ENCODE assay signal across 23 cellular contexts in the genomic region with DNA sequence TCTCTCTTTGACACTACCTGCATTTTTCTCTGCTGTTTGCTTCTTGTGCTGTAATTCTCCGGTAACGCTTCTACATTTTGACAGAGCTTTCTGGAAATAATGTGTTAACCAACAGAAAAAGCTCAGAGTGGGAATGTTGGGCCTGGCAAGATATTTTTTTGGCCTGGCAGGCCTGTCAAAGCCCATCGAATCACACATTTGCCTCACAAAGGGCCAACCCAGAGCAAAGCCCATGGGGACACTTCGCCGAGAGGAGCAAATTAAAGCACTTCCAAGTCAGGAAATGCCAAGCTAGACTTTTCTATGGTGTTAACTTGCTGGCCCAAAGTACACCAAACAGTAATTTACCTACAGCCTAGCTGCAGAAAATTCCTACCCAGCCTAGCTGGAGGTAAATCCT.
DNase-seq lines count a peak whose midpoint lies in the region; ATAC-seq and TF ChIP-seq lines count a peak whose summit lies in the region.
"Had no signal": no experiment of that assay in that cellular context is flagged by ENCODE, and none has a peak within 500 bp of the region (broad histone marks: within the 10 kb centered on the region; RNA-seq: fewer than 3 reads in every experiment).

No MANE protein-coding gene starts in this region.

- no peaks in the 10 kb centered on the region for H3K27me3 Mint-ChIP-seq in neural progenitor cell (ENCODE audit: insufficient read depth, low read depth)

- peak overlapping the region; percentile 60 for H2AFZ ChIP-seq in neural progenitor cell (replicated peaks)

- H3K27ac ChIP-seq in right cardiac atrium (ENCODE audit: low read length) (no peak overlapping the region), heart right ventricle (no peak overlapping the region), neural progenitor cell (no peak overlapping the region)
- H3K27ac ChIP-seq: HL-60 had no signal

- no peaks in the 10 kb centered on the region for H3K36me3 Mint-ChIP-seq in neural progenitor cell
- H3K36me3 Mint-ChIP-seq: CD4-positive, CD25-positive, alpha-beta regulatory T cell had no signal

- TF ChIP-seq POLR2A in erythroblast (IDR thresholded peaks at IDR 0.05; ENCODE audit: low read length) = no peak

- no peak overlapping the region for H3K9ac ChIP-seq in neural progenitor cell

- 51% methylated on average over 5 of the region's 5 CpGs for WGBS in right cardiac atrium
- 63 to 80% methylated on average over 5 of the region's 5 CpGs for WGBS in heart right ventricle, 2 donors

- H3K9me3 ChIP-seq in right cardiac atrium (ENCODE audit: control insufficient read depth, low read length) = no peaks in the 10 kb centered on the region
- H3K9me3 ChIP-seq in heart right ventricle = peaks cover 0 to 6% (median 0%) of the 10 kb centered on the region in 11 donors
- H3K9me3 ChIP-seq in neural progenitor cell (ENCODE audit: low read depth) = no peaks in the 10 kb centered on the region
- H3K9me3 ChIP-seq: BE2C had no signal

- no peak overlapping the region for H3K4me3 ChIP-seq in right cardiac atrium (ENCODE audit: low read length)
- H3K4me3 ChIP-seq in heart right ventricle = no peak overlapping the region
- H3K4me3 ChIP-seq in neural progenitor cell = no peak overlapping the region

- H3K27me3 ChIP-seq in right cardiac atrium (ENCODE audit: control insufficient read depth, insufficient read depth) (no peaks in the 10 kb centered on the region), heart right ventricle (no peaks in the 10 kb centered on the region), neural progenitor cell (no peaks in the 10 kb centered on the region)
- H3K27me3 ChIP-seq: BE2C had no signal

- peaks cover 18% of the 10 kb centered on the region for H3K9me3 Mint-ChIP-seq in neural progenitor cell

- H3K4me1 Mint-ChIP-seq in neural progenitor cell = peaks cover 37% of the 10 kb centered on the region
- H3K4me1 Mint-ChIP-seq: CD4-positive, CD25-positive, alpha-beta regulatory T cell had no signal

- no peaks in the 10 kb centered on the region for H3K36me3 ChIP-seq in heart right ventricle
- no peaks in the 10 kb centered on the region for H3K36me3 ChIP-seq in neural progenitor cell
- H3K36me3 ChIP-seq: BE2C had no signal

- no peaks in the 10 kb centered on the region for H3K79me2 ChIP-seq in neural progenitor cell (ENCODE audit: low read depth)

- peaks cover 3% of the 10 kb centered on the region for H3F3A ChIP-seq in neural progenitor cell (ENCODE audit: low read depth)

- DNase-seq in right cardiac atrium = peak; percentile 31 to 77 (median 71)
- DNase-seq in heart right ventricle = no peak
- peak; percentile 20 for DNase-seq in globus pallidus (ENCODE audit: low spot score)
- DNase-seq in neural progenitor cell (ENCODE audit: low spot score) = peak; percentile 9
- DNase-seq in NCI-H146 (lab: John Stamatoyannopoulos, UW) = no peak
- no peak for DNase-seq in NCI-H1930 (lab: John Stamatoyannopoulos, UW)
- DNase-seq in erythroblast (lab: John Stamatoyannopoulos, UW) = no peak
- no peak for DNase-seq in mucosa of gallbladder (ENCODE audit: low spot score)
- DNase-seq: BE2C; CD4-positive, CD25-positive, alpha-beta regulatory T cell; COR-L47; DMS 273 treated with DMSO at 0.1 percent for 48 hours; DND-41; HCEC 1CT; Kasumi-1; NCI-H1105 treated with DMSO at 0.1 percent for 48 hours; NCI-H187; NCI-H2227 treated with DMSO at 0.1 percent for 48 hours; NCI-H510A treated with DMSO at 0.1 percent for 48 hours; NCI-H774; RPMI8226; SIG-M5 had no signal

- ATAC-seq in right cardiac atrium (peak; percentile 28 to 53), heart right ventricle (no peak)

- peak overlapping the region; percentile 28 for H3K4me2 ChIP-seq in neural progenitor cell

- no peaks in the 10 kb centered on the region for H4K20me1 ChIP-seq in neural progenitor cell (ENCODE audit: low read depth)

- H3K4me3 Mint-ChIP-seq in neural progenitor cell = no peak overlapping the region
- H3K4me3 Mint-ChIP-seq: CD4-positive, CD25-positive, alpha-beta regulatory T cell had no signal

- intact Hi-C loops in right cardiac atrium (cut with DNase I) (no loop called here), heart right ventricle (cut with DNase I) (no loop called here)

- H3K27ac Mint-ChIP-seq in neural progenitor cell = peak overlapping the region; percentile 62
- H3K27ac Mint-ChIP-seq: CD4-positive, CD25-positive, alpha-beta regulatory T cell had no signal

- H3K4me1 ChIP-seq in right cardiac atrium (ENCODE audit: control insufficient read depth, insufficient read depth, low read length) = no peaks in the 10 kb centered on the region
- peaks cover 0 to 26% (median 6%) of the 10 kb centered on the region in 9 donors for H3K4me1 ChIP-seq in heart right ventricle
- peaks cover 23% of the 10 kb centered on the region for H3K4me1 ChIP-seq in neural progenitor cell

- no peak for TF ChIP-seq CTCF in heart right ventricle (IDR thresholded peaks at IDR 0.05)
- TF ChIP-seq CTCF in neural progenitor cell (IDR thresholded peaks at IDR 0.05) = no peak

Comparison
In these comparisons a context has a peak if more than half of its experiments do, and no peak if none do; other contexts are left out.
1. ATAC-seq: peak in right cardiac atrium (2 of 2); none in heart right ventricle (0 of 8).
2. DNase-seq: peak in right cardiac atrium (3 of 3), globus pallidus (single experiment) and neural progenitor cell (single experiment); none in heart right ventricle (0 of 2), NCI-H146 (single experiment), NCI-H1930 (0 of 2), erythroblast (0 of 2) and mucosa of gallbladder (single experiment).